In genomic region chr1:25905680-25906643, GRCh38 we compare ENCODE assay signal across 8 cellular contexts. TPM values are rescaled to one million over a fixed set of nuclear protein-coding genes. Genes with fewer than 3 reads are reported as not detected.
DNase-seq lines count a peak whose midpoint lies in the region; ATAC-seq and TF ChIP-seq lines count a peak whose summit lies in the region.

TSS of gene STMN1 (minus strand) at chr1:25906419. CDS start at chr1:25904676, 1,743 bp downstream.

- CTCF ChIA-PET in activated CD4-positive, alpha-beta T cell treated with anti-CD3 and anti-CD28 coated beads, Interleukin-2, amount 10 ng/mL, durations not matched to agents 7 days and 5 days (lab: Charles Lee): interaction anchor here (1.1 to 6.8 kb wide), 4 partner anchors 8 to 97 kb away, joined by 3 to 62 read pairs (median 8); partner anchors contain the start of gene PAFAH2

- peaks cover 40% of the 10 kb centered on the region for H3K4me1 Mint-ChIP-seq in activated CD4-positive, alpha-beta T cell treated with anti-CD3 and anti-CD28 coated beads, Interleukin-2, amount 10 ng/mL, durations not matched to agents 7 days and 5 days

- peaks cover 35% of the 10 kb centered on the region for H3K36me3 Mint-ChIP-seq in activated CD4-positive, alpha-beta T cell treated with anti-CD3 and anti-CD28 coated beads, Interleukin-2, amount 10 ng/mL, durations not matched to agents 7 days and 5 days (ENCODE audit: low read depth)

- no peak for TF ChIP-seq CTCF in coronary artery (IDR thresholded peaks at IDR 0.05)

- peak within 1 kb of the TSS; percentile 75 to 88 for H3K27ac ChIP-seq in coronary artery

- H3K4me3 ChIP-seq in coronary artery: peak within 1 kb of the TSS; percentile 97

- POLR2A ChIA-PET in activated CD4-positive, alpha-beta T cell treated with anti-CD3 and anti-CD28 coated beads, Interleukin-2, amount 10 ng/mL, durations not matched to agents 7 days and 5 days (lab: Charles Lee): no interaction called here

- H3K9me3 Mint-ChIP-seq in activated CD4-positive, alpha-beta T cell treated with anti-CD3 and anti-CD28 coated beads, Interleukin-2, amount 10 ng/mL, durations not matched to agents 7 days and 5 days: no peaks in the 10 kb centered on the region

- peak; percentile 73 for ATAC-seq in GM19043 (IDR thresholded peaks at IDR 0.05; ENCODE audit: low read depth, unreplicated experiment)
- ATAC-seq in HG03378 (IDR thresholded peaks at IDR 0.05; ENCODE audit: unreplicated experiment): peak; percentile 56
- peak; percentile 87 for ATAC-seq in left lobe of liver

- H3K27me3 Mint-ChIP-seq in activated CD4-positive, alpha-beta T cell treated with anti-CD3 and anti-CD28 coated beads, Interleukin-2, amount 10 ng/mL, durations not matched to agents 7 days and 5 days: peaks cover 19% of the 10 kb centered on the region

- peak within 1 kb of the TSS; percentile 99 for H3K27ac Mint-ChIP-seq in activated CD4-positive, alpha-beta T cell treated with anti-CD3 and anti-CD28 coated beads, Interleukin-2, amount 10 ng/mL, durations not matched to agents 7 days and 5 days

- H3K4me3 Mint-ChIP-seq in activated CD4-positive, alpha-beta T cell treated with anti-CD3 and anti-CD28 coated beads, Interleukin-2, amount 10 ng/mL, durations not matched to agents 7 days and 5 days: peak within 1 kb of the TSS; percentile 99

- DNase-seq in Ammon's horn (ENCODE audit: low spot score): peak; percentile 94
- peak; percentile 84 for DNase-seq in NCI-H510A treated with DMSO at 0.1 percent for 48 hours (lab: John Stamatoyannopoulos, UW)
- DNase-seq in activated CD4-positive, alpha-beta T cell treated with anti-CD3 and anti-CD28 coated beads, Interleukin-2, amount 10 ng/mL, durations not matched to agents 7 days and 5 days: peak; percentile 91
- peak; percentile 91 for DNase-seq in coronary artery (ENCODE audit: low spot score)
- peak; percentile 88 for DNase-seq in left lobe of liver (ENCODE audit: low spot score)
- DNase-seq in stimulated activated CD4-positive, alpha-beta T cell treated with anti-CD3 and anti-CD28 coated beads, Interleukin-2, amount 100 ng/mL, for 4 hours (ENCODE audit: low read depth): peak; percentile 87

RNA-seq across cellular contexts. Expression of gene STMN1, which starts in this region (rescaled TPM):
- 1,000 to 10,000 TPM in 1 of 2 experiments, 100 to 1,000 TPM in 1; 800 to 1,022 TPM for total RNA-seq in activated CD4-positive, alpha-beta T cell treated with anti-CD3 and anti-CD28 coated beads, Interleukin-2, amount 10 ng/mL, durations not matched to agents 7 days and 5 days
- 5.2 TPM for total RNA-seq in left lobe of liver

Comparison
In these comparisons a context has a peak if more than half of its experiments do, and no peak if none do; other contexts are left out.
1. Peak in every context shown above with its lines: DNase-seq, ATAC-seq, H3K4me3 ChIP-seq and H3K27ac ChIP-seq.
2. RNA of gene STMN1 (total RNA-seq): 800 to 1,022 TPM in activated CD4-positive, alpha-beta T cell treated with anti-CD3 and anti-CD28 coated beads, Interleukin-2, amount 10 ng/mL, durations not matched to agents 7 days and 5 days; 5.2 TPM in left lobe of liver (single experiment); every median in the first group is over 100 times any median in the second.